ENCODE assay signal across 11 cellular contexts in genomic region chr1:54884135-54884586, GRCh38. TPM values are rescaled to one million over a fixed set of nuclear protein-coding genes. Genes with fewer than 3 reads are reported as not detected.
DNase-seq lines count a peak whose midpoint lies in the region; ATAC-seq and TF ChIP-seq lines count a peak whose summit lies in the region.
"Had no signal": no experiment of that assay in that cellular context is flagged by ENCODE, and none has a peak within 500 bp of the region (broad histone marks: within the 10 kb centered on the region; RNA-seq: fewer than 3 reads in every experiment).

No MANE protein-coding gene starts in this region.

- H3K27ac Mint-ChIP-seq in activated naive CD8-positive, alpha-beta T cell treated with anti-CD3 and anti-CD28 coated beads, Interleukin-2, amount 50 U/mL, for 24 hours, result no peak overlapping the region
- H3K27ac Mint-ChIP-seq: activated T-cell treated with anti-CD3 and anti-CD28 coated beads, Interleukin-2, amount 50 U/mL, for 72 hours had no signal

- no peaks in the 10 kb centered on the region for H3K27me3 ChIP-seq in GM23248 (replicated peaks; ENCODE audit: insufficient read depth)
- H3K27me3 ChIP-seq in SU-DHL-6 (ENCODE audit: low read length), result no peaks in the 10 kb centered on the region
- H3K27me3 ChIP-seq in gastrocnemius medialis, result no peaks in the 10 kb centered on the region

- H3K27ac ChIP-seq in GM23248 (peak overlapping the region; percentile 44), SU-DHL-6 (ENCODE audit: low read depth, low read length) (no peak overlapping the region), gastrocnemius medialis (peak overlapping the region; percentile 84 to 93 (median 88))
- H3K27ac ChIP-seq: parathyroid adenoma had no signal

- peaks cover 34% of the 10 kb centered on the region for H3K4me1 Mint-ChIP-seq in activated naive CD8-positive, alpha-beta T cell treated with anti-CD3 and anti-CD28 coated beads, Interleukin-2, amount 50 U/mL, for 24 hours

- no peaks in the 10 kb centered on the region for H4K20me1 ChIP-seq in GM23248 (ENCODE audit: insufficient read depth)
- H4K20me1 ChIP-seq in SU-DHL-6 (ENCODE audit: low read depth, low read length), result peaks cover 11% of the 10 kb centered on the region

- H3F3A ChIP-seq in GM23248 (ENCODE audit: insufficient read depth) (peaks cover 17% of the 10 kb centered on the region; the same call in 1 of the 2 replicates), SU-DHL-6 (ENCODE audit: insufficient read depth) (peaks cover 3% of the 10 kb centered on the region; the same call in 1 of the 2 replicates)

- H3K9me3 ChIP-seq in GM23248 (ENCODE audit: low read depth), result no peaks in the 10 kb centered on the region
- 0 out of 2 replicates have a peak, but pooled peaks cover 3% of the 10 kb centered on the region for H3K9me3 ChIP-seq in SU-DHL-6 (ENCODE audit: insufficient read depth, low read length)
- no peaks in the 10 kb centered on the region for H3K9me3 ChIP-seq in gastrocnemius medialis

- peak overlapping the region; percentile 56 for H3K4me2 ChIP-seq in GM23248 (ENCODE audit: unreplicated experiment)
- H3K4me2 ChIP-seq in SU-DHL-6 (ENCODE audit: low read depth, low read length, poor library complexity, severe bottlenecking), result peak overlapping the region; percentile 81

- H3K4me3 ChIP-seq in GM23248 (no peak overlapping the region), SU-DHL-6 (ENCODE audit: insufficient read depth, low read length, poor library complexity, severe bottlenecking) (no peak overlapping the region), gastrocnemius medialis (peak overlapping the region in 1 of 4 donors; percentile 99)

- H3K9ac ChIP-seq in GM23248, result no peak overlapping the region
- H3K9ac ChIP-seq in SU-DHL-6 (ENCODE audit: low read length), result no peak overlapping the region
- H3K9ac ChIP-seq: parathyroid adenoma had no signal

- H3K36me3 ChIP-seq in GM23248 (ENCODE audit: low read depth) (0 out of 2 replicates have a peak, but pooled peaks cover 4% of the 10 kb centered on the region), SU-DHL-6 (ENCODE audit: low read length) (peaks cover 52% of the 10 kb centered on the region), gastrocnemius medialis (no peaks in the 10 kb centered on the region)

- 13 to 21% methylated on average over 3 of the region's 3 CpGs for WGBS in GM23248 (ENCODE audit: low coverage in 1 of 2, low lambda C conversion rate in 2 of 2, missing lambda C conversion rate in 2 of 2), 2 experiments

- H3K79me2 ChIP-seq in GM23248 (ENCODE audit: insufficient read depth) (peaks cover 33% of the 10 kb centered on the region), SU-DHL-6 (ENCODE audit: insufficient read depth, low read length) (peaks cover 78% of the 10 kb centered on the region)
- H3K79me2 ChIP-seq: parathyroid adenoma had no signal

- no peak for TF ChIP-seq POLR2A in gastrocnemius medialis (IDR thresholded peaks at IDR 0.05)

- peaks cover 32% of the 10 kb centered on the region for H3K36me3 Mint-ChIP-seq in activated naive CD8-positive, alpha-beta T cell treated with anti-CD3 and anti-CD28 coated beads, Interleukin-2, amount 50 U/mL, for 24 hours (ENCODE audit: low read depth)

- TF ChIP-seq CTCF in SU-DHL-6 (IDR thresholded peaks at IDR 0.05; ENCODE audit: insufficient read depth, low read length, poor library complexity, severe bottlenecking) (no peak), gastrocnemius medialis (IDR thresholded peaks at IDR 0.05 in 4 of 5, conservative IDR thresholded peaks at IDR 0.05 in 1 of 5) (no peak)

- no peak overlapping the region for H3K4me3 Mint-ChIP-seq in activated naive CD8-positive, alpha-beta T cell treated with anti-CD3 and anti-CD28 coated beads, Interleukin-2, amount 50 U/mL, for 24 hours

- H3K4me1 ChIP-seq in GM23248 (ENCODE audit: insufficient read depth) (peaks cover 41% of the 10 kb centered on the region), gastrocnemius medialis (peaks cover 34 to 47% of the 10 kb centered on the region in 2 donors)

- H3K27me3 Mint-ChIP-seq in activated naive CD8-positive, alpha-beta T cell treated with anti-CD3 and anti-CD28 coated beads, Interleukin-2, amount 50 U/mL, for 24 hours, result peaks cover 9% of the 10 kb centered on the region

- in situ Hi-C loops in GM23248 (cut with MboI), result no loop called here
- in situ Hi-C loops in gastrocnemius medialis (cut with MboI; ENCODE audit: low sequenced_read_pairs in 4 of 4), result no loop called here

- H3K9me3 Mint-ChIP-seq in activated naive CD8-positive, alpha-beta T cell treated with anti-CD3 and anti-CD28 coated beads, Interleukin-2, amount 50 U/mL, for 24 hours, result no peaks in the 10 kb centered on the region
- H3K9me3 Mint-ChIP-seq: activated T-cell treated with anti-CD3 and anti-CD28 coated beads, Interleukin-2, amount 50 U/mL, for 72 hours had no signal

- no peak for ATAC-seq in gastrocnemius medialis
- ATAC-seq in activated naive CD8-positive, alpha-beta T cell treated with anti-CD3 and anti-CD28 coated beads, Interleukin-2, amount 50 U/mL, for 24 hours, result no peak
- ATAC-seq: activated T-cell treated with anti-CD3 and anti-CD28 coated beads, Interleukin-2, amount 50 U/mL, for 72 hours had no signal

- H3K9me2 ChIP-seq in GM23248 (ENCODE audit: insufficient read depth) (no peaks in the 10 kb centered on the region), SU-DHL-6 (replicated peaks; ENCODE audit: insufficient read depth, low read length) (no peaks in the 10 kb centered on the region)

- peak; percentile 25 for DNase-seq in GM23248
- DNase-seq in fibroblast of the conjunctiva (ENCODE audit: low read depth), result peak; percentile 37
- DNase-seq in gastrocnemius medialis, result no peak
- no peak for DNase-seq in stimulated activated CD4-positive, alpha-beta T cell treated with anti-CD3 and anti-CD28 coated beads, Interleukin-4, amount 100 ng/mL, for 4 hours
- no peak for DNase-seq in NCI-H2227 treated with DMSO at 0.1 percent for 48 hours (lab: John Stamatoyannopoulos, UW)
- DNase-seq in DMS 273 (lab: John Stamatoyannopoulos, UW; ENCODE audit: unreplicated experiment), result no peak
- no peak for DNase-seq in activated naive CD8-positive, alpha-beta T cell treated with anti-CD3 and anti-CD28 coated beads, Interleukin-2, amount 50 U/mL, for 24 hours
- DNase-seq: activated T-cell treated with anti-CD3 and anti-CD28 coated beads, Interleukin-2, amount 50 U/mL, for 72 hours; NCI-H510A treated with DMSO at 0.1 percent for 48 hours had no signal

- intact Hi-C loops in gastrocnemius medialis (cut with DNase I; ENCODE audit: low total_unique reads), result loop anchor here (5.0 to 10.0 kb wide), 2 partner anchors 122 to 299 kb away; partner anchors contain the start of gene PARS2

- H2AFZ ChIP-seq in GM23248 (no peak overlapping the region), SU-DHL-6 (ENCODE audit: low read depth, low read length, severe bottlenecking) (no peak overlapping the region)
- H2AFZ ChIP-seq: parathyroid adenoma had no signal

RNA-seq across cellular contexts. Expression of gene DHCR24, which starts 2.8 kb away (rescaled TPM):
- 40.7 and 63.4 TPM in 2 replicates for total RNA-seq in GM23248 (2014; rRNA removed; shearing (Covaris generic))
- polyA plus RNA-seq in GM23248 (2016; fragmentation: Nextera tagmentation; extraction: Ambion mirVana), result 42.5 and 44.1 TPM in 2 replicates
- 100 to 1,000 TPM; 155 to 362 (median 207) TPM for total RNA-seq in gastrocnemius medialis

Comparison
In these comparisons a context has a peak if more than half of its experiments do, and no peak if none do; other contexts are left out.
1. DNase-seq: peak in GM23248 (single experiment) and fibroblast of the conjunctiva (single experiment); none in gastrocnemius medialis (0 of 2), stimulated activated CD4-positive, alpha-beta T cell treated with anti-CD3 and anti-CD28 coated beads, Interleukin-4, amount 100 ng/mL, for 4 hours (0 of 2), NCI-H2227 treated with DMSO at 0.1 percent for 48 hours (single experiment), DMS 273 (single experiment) and activated naive CD8-positive, alpha-beta T cell treated with anti-CD3 and anti-CD28 coated beads, Interleukin-2, amount 50 U/mL, for 24 hours (single experiment).